Comparison of ENCODE assay signal across 18 cellular contexts in genomic region chr22:37601203-37601539, GRCh38. TPM values are rescaled to one million over a fixed set of nuclear protein-coding genes. Genes with fewer than 3 reads are reported as not detected.
DNase-seq lines count a peak whose midpoint lies in the region; TF ChIP-seq lines count a peak whose summit lies in the region.
"Had no signal": no experiment of that assay in that cellular context is flagged by ENCODE, and none has a peak within 500 bp of the region (broad histone marks: within the 10 kb centered on the region; RNA-seq: fewer than 3 reads in every experiment).

No MANE protein-coding gene starts in this region.

- H3K27ac ChIP-seq in Peyer's patch (peak overlapping the region in 3 of 4 donors; percentile 63 to 77 (median 76)), iPS-18a (ENCODE audit: low read length) (no peak overlapping the region), suprapubic skin (peak overlapping the region; percentile 4), uterus (no peak overlapping the region)
- H3K27ac ChIP-seq: SK-N-MC, testis had no signal

- TF ChIP-seq POLR2A in Peyer's patch (IDR thresholded peaks at IDR 0.05) (no peak), suprapubic skin (IDR thresholded peaks at IDR 0.05) (no peak), uterus (IDR thresholded peaks at IDR 0.05) (no peak)

- WGBS in suprapubic skin = 49% methylated on average over 4 of the region's 4 CpGs

- no peaks in the 10 kb centered on the region for H3K27me3 ChIP-seq in Peyer's patch
- no peaks in the 10 kb centered on the region for H3K27me3 ChIP-seq in iPS-18a (ENCODE audit: control insufficient read depth, insufficient read depth, low read length)
- peaks cover under 1% of the 10 kb centered on the region for H3K27me3 ChIP-seq in suprapubic skin
- no peaks in the 10 kb centered on the region for H3K27me3 ChIP-seq in uterus
- H3K27me3 ChIP-seq: testis had no signal

- H3K36me3 ChIP-seq in Peyer's patch (no peaks in the 10 kb centered on the region), iPS-18a (ENCODE audit: control insufficient read depth, low read depth, low read length) (no peaks in the 10 kb centered on the region), suprapubic skin (no peaks in the 10 kb centered on the region), uterus (no peaks in the 10 kb centered on the region)

- TF ChIP-seq EP300 in suprapubic skin (IDR thresholded peaks at IDR 0.05) = no peak

- peaks cover 20% of the 10 kb centered on the region for H3K4me1 Mint-ChIP-seq in HFFc6 (ENCODE audit: low read depth)
- peaks cover 17% of the 10 kb centered on the region for H3K4me1 Mint-ChIP-seq in T-helper 2 cell treated with Interferon-gamma antibody and Interleukin-4, amounts not matched to agents 5 μg/mL and 100 μg/mL, for 36 hours (ENCODE audit: low read depth)

- H3K9me3 ChIP-seq in Peyer's patch (no peaks in the 10 kb centered on the region), iPS-18a (ENCODE audit: control insufficient read depth, low read depth, low read length) (no peaks in the 10 kb centered on the region), suprapubic skin (no peaks in the 10 kb centered on the region), uterus (no peaks in the 10 kb centered on the region)
- H3K9me3 ChIP-seq: testis had no signal

- TF ChIP-seq CTCF in HFFc6 (IDR thresholded peaks at IDR 0.05) (no peak), Peyer's patch (IDR thresholded peaks at IDR 0.05) (no peak), suprapubic skin (IDR thresholded peaks at IDR 0.05) (no peak), uterus (IDR thresholded peaks at IDR 0.05) (no peak)

- H3K9ac ChIP-seq in iPS-18a (ENCODE audit: low read length) = no peak overlapping the region

- H3K4me3 ChIP-seq in Peyer's patch = peak overlapping the region in 2 of 4 donors; percentile 1 to 8
- peak overlapping the region; percentile 19 for H3K4me3 ChIP-seq in iPS-18a (ENCODE audit: low read length)
- no peak overlapping the region for H3K4me3 ChIP-seq in suprapubic skin
- H3K4me3 ChIP-seq in uterus = no peak overlapping the region
- H3K4me3 ChIP-seq: SK-N-MC, testis had no signal

- DNase-seq in HFFc6 (no peak), Peyer's patch (no peak), suprapubic skin (ENCODE audit: low spot score in 2 of 2) (no peak), HUDEP-2 (lab: John Stamatoyannopoulos, UW; ENCODE audit: unreplicated experiment in 76 of 76) (no peak), uterus (no peak)
- DNase-seq in T-helper 2 cell treated with Interferon-gamma antibody and Interleukin-4, amounts not matched to agents 5 μg/mL and 100 μg/mL, for 36 hours (ENCODE audit: low spot score) = no peak
- DNase-seq: activated naive CD4-positive, alpha-beta T cell; caudate nucleus; CD8-positive, alpha-beta memory T cell; GF-D8; posterior cingulate gyrus; stimulated activated CD4-positive, alpha-beta T cell treated with anti-CD3 and anti-CD28 coated beads, Interleukin-15, amount 100 ng/mL, for 24 hours had no signal

- H3K9me3 Mint-ChIP-seq in HFFc6 = no peaks in the 10 kb centered on the region
- no peaks in the 10 kb centered on the region for H3K9me3 Mint-ChIP-seq in T-helper 2 cell treated with Interferon-gamma antibody and Interleukin-4, amounts not matched to agents 5 μg/mL and 100 μg/mL, for 36 hours
- H3K9me3 Mint-ChIP-seq: CD8-positive, alpha-beta memory T cell had no signal

- H3K4me3 Mint-ChIP-seq in HFFc6 = peak overlapping the region; percentile 56
- no peak overlapping the region for H3K4me3 Mint-ChIP-seq in T-helper 2 cell treated with Interferon-gamma antibody and Interleukin-4, amounts not matched to agents 5 μg/mL and 100 μg/mL, for 36 hours
- H3K4me3 Mint-ChIP-seq: CD8-positive, alpha-beta memory T cell had no signal

- peaks cover 20% of the 10 kb centered on the region for H3K27me3 Mint-ChIP-seq in HFFc6 (ENCODE audit: insufficient read depth)
- peaks cover 7% of the 10 kb centered on the region for H3K27me3 Mint-ChIP-seq in T-helper 2 cell treated with Interferon-gamma antibody and Interleukin-4, amounts not matched to agents 5 μg/mL and 100 μg/mL, for 36 hours (ENCODE audit: low read depth)

- intact Hi-C loops in uterus (cut with DNase I; ENCODE audit: low total_unique reads) = no loop called here

- H3K27ac Mint-ChIP-seq in HFFc6 = no peak overlapping the region
- no peak overlapping the region for H3K27ac Mint-ChIP-seq in T-helper 2 cell treated with Interferon-gamma antibody and Interleukin-4, amounts not matched to agents 5 μg/mL and 100 μg/mL, for 36 hours

- H3K4me1 ChIP-seq in Peyer's patch (peaks cover 0 to 10% (median 0%) of the 10 kb centered on the region in 4 donors), iPS-18a (ENCODE audit: control insufficient read depth, low read depth, low read length) (peaks cover 7% of the 10 kb centered on the region), suprapubic skin (peaks cover 13% of the 10 kb centered on the region), uterus (no peaks in the 10 kb centered on the region)

- no peaks in the 10 kb centered on the region for H3K36me3 Mint-ChIP-seq in HFFc6 (ENCODE audit: low read depth)
- no peaks in the 10 kb centered on the region for H3K36me3 Mint-ChIP-seq in T-helper 2 cell treated with Interferon-gamma antibody and Interleukin-4, amounts not matched to agents 5 μg/mL and 100 μg/mL, for 36 hours (ENCODE audit: low read depth)
- H3K36me3 Mint-ChIP-seq: CD8-positive, alpha-beta memory T cell had no signal

RNA-seq across cellular contexts. Expression of gene GGA1, which starts 7.5 kb away (rescaled TPM):
- 10 to 100 TPM; 37.5 to 45.4 (median 41.5) TPM for total RNA-seq in HFFc6 (2021; fragmentation: NEBNext Ultra II Directional; extraction: Animal tissue kit (Norgen Biotek cat#: 25700))
- 100 to 1,000 TPM in 3 of 4 donors, 10 to 100 TPM in 1; 67.1 to 189 (median 117) TPM for total RNA-seq in Peyer's patch
- 100 to 1,000 TPM in 1 of 4 donors, 10 to 100 TPM in 3; 52.8 to 124 (median 65.3) TPM for total RNA-seq in suprapubic skin
- total RNA-seq in uterus = 10 to 100 TPM; 16.7 to 78.0 (median 35.3) TPM

RNA-seq across cellular contexts. Expression of gene LGALS2, which starts 21.3 kb away (rescaled TPM):
- total RNA-seq in HFFc6 (2021; fragmentation: NEBNext Ultra II Directional; extraction: Animal tissue kit (Norgen Biotek cat#: 25700)) = not detected
- total RNA-seq in Peyer's patch = 100 to 1,000 TPM in 2 of 4 donors, 10 to 100 TPM in 2; 19.8 to 190 (median 92.7) TPM
- not detected for total RNA-seq in suprapubic skin
- not detected for total RNA-seq in uterus
- total RNA-seq: activated CD8-positive, alpha-beta memory T cell treated with anti-CD3 and anti-CD28 coated beads for 36 hours; CD8-positive, alpha-beta memory T cell; frontal cortex; IMR-90; testis had no signal

RNA-seq across cellular contexts. Expression of gene SH3BP1, which starts 38.3 kb away (rescaled TPM):
- 10 to 100 TPM; 15.9 to 26.3 (median 23.0) TPM for total RNA-seq in HFFc6 (2021; fragmentation: NEBNext Ultra II Directional; extraction: Animal tissue kit (Norgen Biotek cat#: 25700))
- total RNA-seq in Peyer's patch = 100 to 1,000 TPM in 1 of 4 donors, 10 to 100 TPM in 3; 55.0 to 135 (median 71.8) TPM
- total RNA-seq in suprapubic skin = 10 to 100 TPM; 57.1 to 60.7 (median 57.7) TPM
- 10 to 100 TPM in 3 of 4 donors, 1 to 10 TPM in 1; 7.4 to 26.2 (median 14.2) TPM for total RNA-seq in uterus

RNA-seq across cellular contexts. Expression of gene CDC42EP1, which starts 40.9 kb away (rescaled TPM):
- total RNA-seq in HFFc6 (2021; fragmentation: NEBNext Ultra II Directional; extraction: Animal tissue kit (Norgen Biotek cat#: 25700)) = 100 to 1,000 TPM in 3 of 6 experiments, 10 to 100 TPM in 3; 88.3 to 104 (median 97.2) TPM
- total RNA-seq in Peyer's patch (10 to 100 TPM; 22.3 to 41.0 (median 34.7) TPM), suprapubic skin (10 to 100 TPM; 32.1 to 93.7 (median 80.9) TPM), uterus (100 to 1,000 TPM in 1 of 4 donors, 10 to 100 TPM in 3; 10.6 to 101 (median 16.5) TPM)

RNA-seq across cellular contexts. Expression of gene PDXP, which starts 57.4 kb away (rescaled TPM):
- total RNA-seq in HFFc6 (2021; fragmentation: NEBNext Ultra II Directional; extraction: Animal tissue kit (Norgen Biotek cat#: 25700)) = 10 to 100 TPM; 15.3 to 24.5 (median 18.4) TPM
- 100 to 1,000 TPM in 3 of 4 donors, 10 to 100 TPM in 1; 19.0 to 146 (median 111) TPM for total RNA-seq in Peyer's patch
- total RNA-seq in suprapubic skin = 1 to 10 TPM; 4.2 to 6.1 (median 4.9) TPM
- total RNA-seq in uterus = 10 to 100 TPM in 1 of 4 donors, 1 to 10 TPM in 2, under 1 TPM in 1; 0.88 to 10.7 (median 3.7) TPM

Comparison
In these comparisons a context has a peak if more than half of its experiments do, and no peak if none do; other contexts are left out.
1. H3K27ac ChIP-seq: peak in Peyer's patch (3 of 4) and suprapubic skin (single experiment); none in iPS-18a (single experiment) and uterus (0 of 2).
2. RNA of gene LGALS2, which starts 21.3 kb away (total RNA-seq): 19.8 to 190 TPM in Peyer's patch; not detected in HFFc6, not detected in suprapubic skin and not detected in uterus; every median in the first group is over 4 times any median in the second.